In genomic region chr22:47552024-47552423, GRCh38 we compare ENCODE assay signal across 31 cellular contexts.
"Had no signal": no experiment of that assay in that cellular context is flagged by ENCODE, and none has a peak within 500 bp of the region (broad histone marks: within the 10 kb centered on the region; RNA-seq: fewer than 3 reads in every experiment).

No MANE protein-coding gene starts in this region.

- FAIRE-seq: astrocyte, TTC549 had no signal

- DNase-seq: activated CD4-positive, alpha-beta T cell treated with anti-CD3 and anti-CD28 coated beads, Interleukin-2, amount 10 ng/mL, durations not matched to agents 24 days and 14 days; activated CD4-positive, alpha-beta T cell treated with anti-CD3 and anti-CD28 coated beads, Interleukin-2, amount 50 U/mL, for 4 hours; activated CD8-positive, alpha-beta T cell treated with anti-CD3 and anti-CD28 coated beads for 36 hours; activated gamma-delta T cell treated with Interleukin-2 at 50 U/mL for 16 hours; activated naive CD4-positive, alpha-beta T cell treated with anti-CD3 and anti-CD28 coated beads for 36 hours; activated T-cell treated with anti-CD3 and anti-CD28 coated beads, Interleukin-2, amount 50 U/mL, for 1 hour; activated T-cell treated with anti-CD3 and anti-CD28 coated beads, Interleukin-2, amount 50 U/mL, for 72 hours; body of pancreas; Karpas-422; KBM-7; NCI-H1105; NCI-H1417 treated with DMSO at 0.1 percent for 48 hours; NCI-H1930; NCI-H2081 treated with DMSO at 0.1 percent for 48 hours; NCI-H226; NCI-H446 treated with DMSO at 0.1 percent for 48 hours; NCI-H524; NCI-H69; NCI-H82; SHP77; SJCRH30 had no signal

- H3K9me3 Mint-ChIP-seq: activated CD4-positive, alpha-beta T cell treated with anti-CD3 and anti-CD28 coated beads, Interleukin-2, amount 10 ng/mL, durations not matched to agents 24 days and 14 days; activated CD8-positive, alpha-beta T cell treated with anti-CD3 and anti-CD28 coated beads for 36 hours; activated naive CD4-positive, alpha-beta T cell treated with anti-CD3 and anti-CD28 coated beads for 36 hours; activated T-helper 17 cell treated with anti-CD3 and anti-CD28 coated beads, Interleukin-2, amount 50 U/mL, for 72 hours; T-helper 1 cell treated with Interleukin-12 subunit alpha and Interleukin-12 subunit beta and Interleukin-4 antibody, amounts not matched to agents 30 μg/mL and 1 μg/mL, for 36 hours; T-helper 2 cell treated with Interferon-gamma antibody and Interleukin-4, amounts not matched to agents 5 μg/mL and 100 μg/mL, for 36 hours had no signal

- H3K4me1 ChIP-seq: adrenal gland, body of pancreas, breast epithelium, SJCRH30 had no signal

- ATAC-seq: activated CD8-positive, alpha-beta T cell treated with anti-CD3 and anti-CD28 coated beads for 36 hours; activated naive CD4-positive, alpha-beta T cell treated with anti-CD3 and anti-CD28 coated beads, Interleukin-2, amount 50 U/mL, for 72 hours; activated T-cell treated with anti-CD3 and anti-CD28 coated beads, Interleukin-2, amount 50 U/mL, for 72 hours; activated T-helper 17 cell treated with anti-CD3 and anti-CD28 coated beads, Interleukin-2, amount 50 U/mL, for 72 hours; body of pancreas; Panc1 had no signal

- H3K27me3 ChIP-seq: body of pancreas had no signal

- H3K4me3 Mint-ChIP-seq: activated CD4-positive, alpha-beta T cell treated with anti-CD3 and anti-CD28 coated beads, Interleukin-2, amount 10 ng/mL, durations not matched to agents 24 days and 14 days; activated CD8-positive, alpha-beta T cell treated with anti-CD3 and anti-CD28 coated beads for 36 hours; activated naive CD4-positive, alpha-beta T cell treated with anti-CD3 and anti-CD28 coated beads for 36 hours; activated T-cell treated with anti-CD3 and anti-CD28 coated beads, Interleukin-2, amount 50 U/mL, for 72 hours; activated T-helper 17 cell treated with anti-CD3 and anti-CD28 coated beads, Interleukin-2, amount 50 U/mL, for 72 hours; T-helper 1 cell treated with Interleukin-12 subunit alpha and Interleukin-12 subunit beta and Interleukin-4 antibody, amounts not matched to agents 30 μg/mL and 1 μg/mL, for 36 hours; T-helper 2 cell treated with Interferon-gamma antibody and Interleukin-4, amounts not matched to agents 5 μg/mL and 100 μg/mL, for 36 hours had no signal

- H3K4me1 Mint-ChIP-seq: activated CD4-positive, alpha-beta T cell treated with anti-CD3 and anti-CD28 coated beads, Interleukin-2, amount 10 ng/mL, durations not matched to agents 24 days and 14 days; activated T-helper 17 cell treated with anti-CD3 and anti-CD28 coated beads, Interleukin-2, amount 50 U/mL, for 72 hours had no signal

- H3K27ac Mint-ChIP-seq: activated CD4-positive, alpha-beta T cell treated with anti-CD3 and anti-CD28 coated beads, Interleukin-2, amount 10 ng/mL, durations not matched to agents 24 days and 14 days; activated CD8-positive, alpha-beta T cell treated with anti-CD3 and anti-CD28 coated beads for 36 hours; activated naive CD4-positive, alpha-beta T cell treated with anti-CD3 and anti-CD28 coated beads for 36 hours; activated naive CD4-positive, alpha-beta T cell treated with anti-CD3 and anti-CD28 coated beads, Interleukin-2, amount 50 U/mL, for 72 hours; activated T-cell treated with anti-CD3 and anti-CD28 coated beads, Interleukin-2, amount 50 U/mL, for 72 hours; activated T-helper 17 cell treated with anti-CD3 and anti-CD28 coated beads, Interleukin-2, amount 50 U/mL, for 72 hours; T-helper 1 cell treated with Interleukin-12 subunit alpha and Interleukin-12 subunit beta and Interleukin-4 antibody, amounts not matched to agents 30 μg/mL and 1 μg/mL, for 36 hours; T-helper 2 cell treated with Interferon-gamma antibody and Interleukin-4, amounts not matched to agents 5 μg/mL and 100 μg/mL, for 36 hours had no signal

- H3K36me3 Mint-ChIP-seq: activated naive CD4-positive, alpha-beta T cell treated with anti-CD3 and anti-CD28 coated beads, Interleukin-2, amount 50 U/mL, for 72 hours had no signal

- H3K36me3 ChIP-seq: adrenal gland, breast epithelium, SJCRH30 had no signal

- H3K27me3 Mint-ChIP-seq: activated CD4-positive, alpha-beta T cell treated with anti-CD3 and anti-CD28 coated beads, Interleukin-2, amount 10 ng/mL, durations not matched to agents 24 days and 14 days; activated T-helper 17 cell treated with anti-CD3 and anti-CD28 coated beads, Interleukin-2, amount 50 U/mL, for 72 hours had no signal

- H3K4me3 ChIP-seq: adrenal gland, body of pancreas, breast epithelium, SJCRH30, SK-N-MC had no signal

- H3K27ac ChIP-seq: adrenal gland, body of pancreas, breast epithelium, SJCRH30, SK-N-MC had no signal

- H3K9me3 ChIP-seq: adrenal gland, body of pancreas, breast epithelium, SJCRH30 had no signal
